7 cellular contexts compared by ENCODE assay signal in genomic region chr7:102791367-102791766, GRCh38. TPM values are rescaled to one million over a fixed set of nuclear protein-coding genes. Genes with fewer than 3 reads are reported as not detected.
A peak's percentile ranks its signal among the peaks of the same experiment; 100 is the strongest.
DNase-seq lines count a peak whose midpoint lies in the region; ATAC-seq and TF ChIP-seq lines count a peak whose summit lies in the region.
"Not testable (repeated sequence)": the region's sequence is repeated elsewhere in the genome, so short reads cannot be mapped to it uniquely, and the experiment has no call there.

No MANE protein-coding gene starts in this region.

- peak; percentile 12 for DNase-seq in NCI-H2227 (lab: John Stamatoyannopoulos, UW; ENCODE audit: unreplicated experiment)
- DNase-seq in dermis blood vessel endothelial cell, result peak; percentile 73
- DNase-seq in Right ventricle myocardium superior, left ventricle myocardium inferior: not testable (repeated sequence)
- DNase-seq in iris pigment epithelial cell (ENCODE audit: low read depth), result peak; percentile 17
- peak; percentile 50 to 85 for DNase-seq in lung microvascular endothelial cell (ENCODE audit: low read depth in 2 of 2)
- peak; percentile 3 for DNase-seq in superior temporal gyrus (ENCODE audit: extremely low spot score)

- not testable (repeated sequence) for TF ChIP-seq CTCF in left ventricle myocardium inferior (IDR thresholded peaks at IDR 0.05; ENCODE audit: borderline replicate concordance)

- intact Hi-C loops in Right ventricle myocardium superior (cut with DNase I); left ventricle myocardium inferior (cut with micrococcal nuclease): not testable (repeated sequence)

- H3K36me3 ChIP-seq in left ventricle myocardium inferior, result peaks cover 14% of the 10 kb centered on the region

- not testable (repeated sequence) for H3K4me3 ChIP-seq in left ventricle myocardium inferior

- peak; percentile 40 for ATAC-seq in Right ventricle myocardium superior (ENCODE audit: poor library complexity)

- H3K4me1 ChIP-seq in left ventricle myocardium inferior, result not testable (repeated sequence)

- not testable (repeated sequence) for H3K27me3 ChIP-seq in left ventricle myocardium inferior (ENCODE audit: low read depth)

- H3K9me3 ChIP-seq in left ventricle myocardium inferior (replicated peaks), result not testable (repeated sequence)

- H3K27ac ChIP-seq in left ventricle myocardium inferior (replicated peaks), result peak overlapping the region; percentile 62

RNA-seq across cellular contexts. Expression of gene FAM185A, which starts 42.6 kb away (rescaled TPM):
- total RNA-seq in dermis blood vessel endothelial cell (9.2 and 9.4 TPM in 2 replicates), Right ventricle myocardium superior (8.5 TPM), left ventricle myocardium inferior (7.0 TPM), lung microvascular endothelial cell (4.1 and 5.2 TPM in 2 replicates)
